ENCODE assay signal across 21 cellular contexts in the genomic region with DNA sequence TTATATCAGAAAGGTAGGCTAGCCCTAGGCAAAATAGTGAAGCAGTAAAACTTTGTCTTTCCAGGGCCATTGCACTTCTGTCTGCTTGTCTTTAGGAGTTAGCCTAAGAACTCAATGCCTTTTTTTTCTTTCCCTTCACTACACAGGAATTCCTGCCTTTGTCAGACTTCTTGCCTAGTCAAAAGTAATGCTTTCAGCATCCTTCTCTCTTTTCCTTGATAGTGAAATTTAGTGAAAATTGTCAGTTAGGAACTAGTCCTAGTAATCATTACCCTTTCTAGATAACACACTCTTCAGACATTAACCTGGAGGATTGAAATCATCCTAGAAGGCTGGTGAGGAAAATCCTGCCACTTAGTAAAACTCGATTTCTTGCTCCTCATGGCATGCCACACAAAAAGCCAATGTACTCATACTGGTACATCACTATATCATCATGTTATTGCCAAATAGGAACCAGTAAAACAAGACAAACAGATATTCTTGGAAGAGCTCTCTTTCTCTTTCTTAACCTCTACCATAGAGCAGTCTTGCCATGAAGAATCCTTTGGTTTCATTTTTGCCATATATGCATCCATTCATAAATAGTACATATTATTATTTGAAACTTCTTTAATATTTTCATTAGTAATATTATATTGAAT.
A peak's percentile ranks its signal among the peaks of the same experiment; 100 is the strongest.
DNase-seq lines count a peak whose midpoint lies in the region; ATAC-seq and FAIRE-seq lines count a peak whose summit lies in the region.
"Had no signal": no experiment of that assay in that cellular context is flagged by ENCODE, and none has a peak within 500 bp of the region (broad histone marks: within the 10 kb centered on the region; RNA-seq: fewer than 3 reads in every experiment).

No MANE protein-coding gene starts in this region.

- H2BK5ac ChIP-seq in mesendoderm (ENCODE audit: low read length), result no peak overlapping the region

- H3K18ac ChIP-seq in mesendoderm (ENCODE audit: low read length), result no peak overlapping the region

- H3K9me3 ChIP-seq in endocrine pancreas (ENCODE audit: control insufficient read depth, low read length), result no peaks in the 10 kb centered on the region
- H3K9me3 ChIP-seq: body of pancreas, heart left ventricle, vagina had no signal

- no peak overlapping the region for H2AK5ac ChIP-seq in mesendoderm (ENCODE audit: low read length)

- no peak overlapping the region for H3K27ac ChIP-seq in mesendoderm (ENCODE audit: low read depth, low read length)
- H3K27ac ChIP-seq: 22Rv1, body of pancreas, heart left ventricle, vagina had no signal

- H3K4me3 ChIP-seq in endocrine pancreas (ENCODE audit: control insufficient read depth, insufficient read depth, low read length) (peak overlapping the region; percentile 86), mesendoderm (ENCODE audit: low read length) (no peak overlapping the region)
- H3K4me3 ChIP-seq: body of pancreas, heart left ventricle, vagina had no signal

- no peak overlapping the region for H3K4me2 ChIP-seq in mesendoderm (ENCODE audit: low read length)

- H3K79me2 ChIP-seq in mesendoderm (ENCODE audit: control insufficient read depth, insufficient read depth, low read length), result no peaks in the 10 kb centered on the region

- H3K36me3 ChIP-seq in endocrine pancreas (ENCODE audit: control insufficient read depth, insufficient read depth, low read length) (no peaks in the 10 kb centered on the region), mesendoderm (ENCODE audit: control insufficient read depth, insufficient read depth, low read length) (no peaks in the 10 kb centered on the region)
- H3K36me3 ChIP-seq: heart left ventricle, vagina had no signal

- ATAC-seq in sciatic nerve, result no peak
- ATAC-seq: body of pancreas, heart left ventricle had no signal

- H3K9ac ChIP-seq in endocrine pancreas (ENCODE audit: control insufficient read depth, insufficient read depth, low read length) (peak overlapping the region; percentile 20), mesendoderm (ENCODE audit: low read length) (no peak overlapping the region)

- WGBS in mesendoderm (ENCODE audit: extremely low coverage, insufficient coverage, low lambda C conversion rate), result no CpG with 5 or more reads among the region's 1 CpG

- H4K8ac ChIP-seq in mesendoderm (ENCODE audit: low read depth, low read length), result no peak overlapping the region

- no peak overlapping the region for H3K56ac ChIP-seq in mesendoderm (ENCODE audit: low read length)

- DNase-seq in NCI-H69 (lab: John Stamatoyannopoulos, UW), result peak; percentile 39
- peak; percentile 16 for DNase-seq in mesendoderm
- no peak for DNase-seq in GOT3 (lab: John Stamatoyannopoulos, UW)
- no peak for DNase-seq in NCI-H187 (lab: John Stamatoyannopoulos, UW)
- DNase-seq in activated gamma-delta T cell treated with Interleukin-2 at 50 U/mL for 16 hours, result no peak
- DNase-seq in sciatic nerve (ENCODE audit: low spot score), result no peak
- DNase-seq: activated CD4-positive, alpha-beta T cell treated with anti-CD3 and anti-CD28 coated beads, Interleukin-2, amount 10 ng/mL, durations not matched to agents 7 days and 5 days; activated T-cell treated with anti-CD3 and anti-CD28 coated beads, Interleukin-2, amount 50 U/mL, for 24 hours; AML-193; body of pancreas; CD4-positive, alpha-beta memory T cell; effector CD4-positive, alpha-beta T cell; heart left ventricle; KBM-7; NCI-H2107; stimulated activated naive CD4-positive, alpha-beta T cell treated with Interleukin-2 at 50 U/mL for 16 hours had no signal

- H4K5ac ChIP-seq in mesendoderm (ENCODE audit: low read length), result no peak overlapping the region

- H2BK120ac ChIP-seq in mesendoderm (ENCODE audit: low read depth, low read length), result no peak overlapping the region

- no peak overlapping the region for H3K23ac ChIP-seq in mesendoderm (ENCODE audit: low read length)

- intact Hi-C loops in sciatic nerve (cut with DNase I), result no loop called here

- H3K4me1 ChIP-seq in endocrine pancreas (ENCODE audit: control insufficient read depth, insufficient read depth, low read length) (peaks cover 16% of the 10 kb centered on the region), mesendoderm (ENCODE audit: control insufficient read depth, low read depth, low read length) (peaks cover 2% of the 10 kb centered on the region)
- H3K4me1 ChIP-seq: body of pancreas, heart left ventricle, vagina had no signal

- FAIRE-seq in A204.1 (lab: Jason Lieb, UNC), result peak; percentile 48
- FAIRE-seq: H54 had no signal

- H2BK15ac ChIP-seq in mesendoderm (replicated peaks; ENCODE audit: low read depth), result no peak overlapping the region

- no peaks in the 10 kb centered on the region for H3K79me1 ChIP-seq in mesendoderm (ENCODE audit: low read length)

- H3K27me3 ChIP-seq in endocrine pancreas (ENCODE audit: control insufficient read depth, insufficient read depth, low read length) (no peaks in the 10 kb centered on the region), mesendoderm (ENCODE audit: insufficient read depth, low read length, poor library complexity) (no peaks in the 10 kb centered on the region)
- H3K27me3 ChIP-seq: body of pancreas, heart left ventricle, vagina had no signal

- no peak overlapping the region for H3K4ac ChIP-seq in mesendoderm (ENCODE audit: low read depth, low read length)

Comparison
In these comparisons a context has a peak if more than half of its experiments do, and no peak if none do; other contexts are left out.
1. DNase-seq: peak in NCI-H69 (single experiment) and mesendoderm (single experiment); none in GOT3 (single experiment), NCI-H187 (0 of 2), activated gamma-delta T cell treated with Interleukin-2 at 50 U/mL for 16 hours (single experiment) and sciatic nerve (single experiment).